In genomic region chr13:102870677-102871415, GRCh38 we compare ENCODE assay signal across 8 cellular contexts. TPM values are rescaled to one million over a fixed set of nuclear protein-coding genes. Genes with fewer than 3 reads are reported as not detected.
A peak's percentile ranks its signal among the peaks of the same experiment; 100 is the strongest.
DNase-seq lines count a peak whose midpoint lies in the region; ATAC-seq and TF ChIP-seq lines count a peak whose summit lies in the region.

No MANE protein-coding gene starts in this region.

- H3K9me3 Mint-ChIP-seq in Calu3 (ENCODE audit: low read depth, unreplicated experiment) (no peaks in the 10 kb centered on the region), neural progenitor cell (no peaks in the 10 kb centered on the region)
- no peaks in the 10 kb centered on the region for H3K9me3 Mint-ChIP-seq in activated T-helper 1 cell treated with anti-CD3 and anti-CD28 coated beads, Interleukin-12 subunit alpha, Interleukin-12 subunit beta, Interleukin-2, Interleukin-4 antibody, amounts not matched to agents 30 ng/mL and 10 ng/mL and 1 ng/mL, durations not matched to agents 14 hours and 24 hours and 36 hours

- H3K79me2 ChIP-seq in OCI-LY1 (ENCODE audit: insufficient read depth, low read length) (no peaks in the 10 kb centered on the region), neural progenitor cell (ENCODE audit: low read depth) (no peaks in the 10 kb centered on the region)

- H3F3A ChIP-seq in OCI-LY1 (ENCODE audit: insufficient read depth, low read length): peaks cover 8% of the 10 kb centered on the region; the same call in 1 of the 2 replicates
- no peaks in the 10 kb centered on the region for H3F3A ChIP-seq in neural progenitor cell (ENCODE audit: low read depth)

- H3K4me3 ChIP-seq in OCI-LY1 (ENCODE audit: low read depth, low read length, poor library complexity, severe bottlenecking) (no peak overlapping the region), fibroblast of the aortic adventitia (ENCODE audit: low read depth, low read length) (no peak overlapping the region), neural progenitor cell (no peak overlapping the region), upper lobe of right lung (no peak overlapping the region)

- no peaks in the 10 kb centered on the region for H3K27me3 Mint-ChIP-seq in Calu3 (ENCODE audit: unreplicated experiment)
- H3K27me3 Mint-ChIP-seq in activated T-helper 1 cell treated with anti-CD3 and anti-CD28 coated beads, Interleukin-12 subunit alpha, Interleukin-12 subunit beta, Interleukin-2, Interleukin-4 antibody, amounts not matched to agents 30 ng/mL and 10 ng/mL and 1 ng/mL, durations not matched to agents 14 hours and 24 hours and 36 hours (ENCODE audit: insufficient read depth): no peaks in the 10 kb centered on the region
- H3K27me3 Mint-ChIP-seq in neural progenitor cell (ENCODE audit: insufficient read depth, low read depth): no peaks in the 10 kb centered on the region

- H3K4me1 Mint-ChIP-seq in Calu3 (ENCODE audit: low read depth, unreplicated experiment) (peaks cover 9% of the 10 kb centered on the region), neural progenitor cell (peaks cover 14% of the 10 kb centered on the region)
- H3K4me1 Mint-ChIP-seq in activated T-helper 1 cell treated with anti-CD3 and anti-CD28 coated beads, Interleukin-12 subunit alpha, Interleukin-12 subunit beta, Interleukin-2, Interleukin-4 antibody, amounts not matched to agents 30 ng/mL and 10 ng/mL and 1 ng/mL, durations not matched to agents 14 hours and 24 hours and 36 hours (ENCODE audit: low read depth): peaks cover 21% of the 10 kb centered on the region

- intact Hi-C loops in Calu3 (cut with micrococcal nuclease; ENCODE audit: unreplicated experiment) (loop anchor here (1.0 to 2.0 kb wide), 2 partner anchors 30 to 269 kb away; no protein-coding TSS in a partner anchor), upper lobe of right lung (cut with DNase I) (no loop called here)
- intact Hi-C loops in activated T-helper 1 cell treated with anti-CD3 and anti-CD28 coated beads, Interleukin-12 subunit alpha, Interleukin-12 subunit beta, Interleukin-2, Interleukin-4 antibody, amounts not matched to agents 30 ng/mL and 10 ng/mL and 1 ng/mL, durations not matched to agents 14 hours and 24 hours and 36 hours (cut with micrococcal nuclease): loop anchor here (1.0 kb wide), 1 partner anchor 45 kb away; no protein-coding TSS in a partner anchor

- H3K27ac Mint-ChIP-seq in Calu3 (ENCODE audit: unreplicated experiment) (no peak overlapping the region), neural progenitor cell (no peak overlapping the region)
- H3K27ac Mint-ChIP-seq in activated T-helper 1 cell treated with anti-CD3 and anti-CD28 coated beads, Interleukin-12 subunit alpha, Interleukin-12 subunit beta, Interleukin-2, Interleukin-4 antibody, amounts not matched to agents 30 ng/mL and 10 ng/mL and 1 ng/mL, durations not matched to agents 14 hours and 24 hours and 36 hours: peak overlapping the region; percentile 13

- TF ChIP-seq CTCF in Calu3 (IDR thresholded peaks at IDR 0.05; ENCODE audit: unreplicated experiment) (peak; percentile 28), OCI-LY1 (IDR thresholded peaks at IDR 0.05; ENCODE audit: low read length) (peak; percentile 97), fibroblast of the aortic adventitia (IDR thresholded peaks at IDR 0.05; ENCODE audit: insufficient read depth, low read length) (peak; percentile 73), neural progenitor cell (IDR thresholded peaks at IDR 0.05) (peak; percentile 92), upper lobe of right lung (IDR thresholded peaks at IDR 0.05) (peak; percentile 76)

- H3K9me3 ChIP-seq in OCI-LY1 (ENCODE audit: low read length) (no peaks in the 10 kb centered on the region), neural progenitor cell (ENCODE audit: low read depth) (no peaks in the 10 kb centered on the region), upper lobe of right lung (no peaks in the 10 kb centered on the region)

- no peak overlapping the region for H3K4me3 Mint-ChIP-seq in Calu3 (ENCODE audit: low read depth, unreplicated experiment)
- no peak overlapping the region for H3K4me3 Mint-ChIP-seq in activated T-helper 1 cell treated with anti-CD3 and anti-CD28 coated beads, Interleukin-12 subunit alpha, Interleukin-12 subunit beta, Interleukin-2, Interleukin-4 antibody, amounts not matched to agents 30 ng/mL and 10 ng/mL and 1 ng/mL, durations not matched to agents 14 hours and 24 hours and 36 hours
- no peak overlapping the region for H3K4me3 Mint-ChIP-seq in neural progenitor cell

- no peaks in the 10 kb centered on the region for H4K20me1 ChIP-seq in OCI-LY1 (ENCODE audit: insufficient read depth, low read length)
- no peaks in the 10 kb centered on the region for H4K20me1 ChIP-seq in neural progenitor cell (ENCODE audit: low read depth)

- H3K27me3 ChIP-seq in OCI-LY1 (ENCODE audit: insufficient read depth, low read length) (no peaks in the 10 kb centered on the region), neural progenitor cell (no peaks in the 10 kb centered on the region), upper lobe of right lung (no peaks in the 10 kb centered on the region)

- no peak overlapping the region for H2AFZ ChIP-seq in OCI-LY1 (ENCODE audit: low read length)
- H2AFZ ChIP-seq in neural progenitor cell (replicated peaks): no peak overlapping the region

- H3K36me3 Mint-ChIP-seq in Calu3 (ENCODE audit: insufficient read depth, unreplicated experiment) (peaks cover 10% of the 10 kb centered on the region), neural progenitor cell (peaks cover 28% of the 10 kb centered on the region)
- peaks cover 53% of the 10 kb centered on the region for H3K36me3 Mint-ChIP-seq in activated T-helper 1 cell treated with anti-CD3 and anti-CD28 coated beads, Interleukin-12 subunit alpha, Interleukin-12 subunit beta, Interleukin-2, Interleukin-4 antibody, amounts not matched to agents 30 ng/mL and 10 ng/mL and 1 ng/mL, durations not matched to agents 14 hours and 24 hours and 36 hours (ENCODE audit: low read depth)

- no peak overlapping the region for H3K27ac ChIP-seq in OCI-LY1 (ENCODE audit: low read depth, low read length, poor library complexity, severe bottlenecking)
- no peak overlapping the region for H3K27ac ChIP-seq in neural progenitor cell
- no peak overlapping the region for H3K27ac ChIP-seq in upper lobe of right lung

- CTCF ChIA-PET in Calu3 (lab: Charles Lee): interaction anchor here (1.2 to 1.6 kb wide), 3 partner anchors 30 to 269 kb away, joined by 3 to 7 read pairs (median 4); no protein-coding TSS in a partner anchor

- H3K4me1 ChIP-seq in OCI-LY1 (ENCODE audit: insufficient read depth, low read length, severe bottlenecking) (peaks cover 4% of the 10 kb centered on the region), neural progenitor cell (no peaks in the 10 kb centered on the region), upper lobe of right lung (peaks cover 4% of the 10 kb centered on the region)

- H3K9ac ChIP-seq in OCI-LY1 (ENCODE audit: low read length) (no peak overlapping the region; the same call in 1 of the 2 replicates), neural progenitor cell (no peak overlapping the region)

- H3K4me2 ChIP-seq in OCI-LY1 (ENCODE audit: low read length) (no peak overlapping the region), neural progenitor cell (no peak overlapping the region)

- H3K36me3 ChIP-seq in OCI-LY1 (ENCODE audit: insufficient read depth, low read length) (peaks cover 90% of the 10 kb centered on the region), neural progenitor cell (peaks cover 1% of the 10 kb centered on the region), upper lobe of right lung (peaks cover 88% of the 10 kb centered on the region)

- DNase-seq in Calu3 (peak; percentile 43), fibroblast of the aortic adventitia (ENCODE audit: low read depth) (peak; percentile 64), neural progenitor cell (ENCODE audit: low spot score) (peak; percentile 80), upper lobe of right lung (no peak)
- peak; percentile 17 for DNase-seq in activated T-helper 1 cell treated with anti-CD3 and anti-CD28 coated beads, Interleukin-12 subunit alpha, Interleukin-12 subunit beta, Interleukin-2, Interleukin-4 antibody, amounts not matched to agents 30 ng/mL and 10 ng/mL and 1 ng/mL, durations not matched to agents 14 hours and 24 hours and 36 hours (ENCODE audit: low spot score)

- BruUV-seq in Calu3 (replicated peaks; lab: Mats Ljungman, UMichigan): no TSS peak

- H3K9me2 ChIP-seq in OCI-LY1 (ENCODE audit: low read depth, low read length): no peaks in the 10 kb centered on the region

- ATAC-seq in GM19328 (IDR thresholded peaks at IDR 0.05; ENCODE audit: unreplicated experiment) (peak; percentile 68), HG03439 (IDR thresholded peaks at IDR 0.05; ENCODE audit: unreplicated experiment) (peak; percentile 76), upper lobe of right lung (peak; percentile 77)

RNA-seq across cellular contexts. Expression of gene ERCC5, which starts 25.0 kb away (rescaled TPM):
- 14.7 and 15.6 TPM in 2 replicates for total RNA-seq in Calu3 (2022)
- total RNA-seq in activated T-helper 1 cell treated with anti-CD3 and anti-CD28 coated beads, Interleukin-12 subunit alpha, Interleukin-12 subunit beta, Interleukin-2, Interleukin-4 antibody, amounts not matched to agents 30 ng/mL and 10 ng/mL and 1 ng/mL, durations not matched to agents 14 hours and 24 hours and 36 hours: 40.3 and 42.4 TPM in 2 replicates
- 54.4 and 98.0 TPM in 2 replicates for total RNA-seq in fibroblast of the aortic adventitia (ENCODE audit: low replicate concordance)
- 25.9 and 35.1 TPM in 2 replicates for total RNA-seq in neural progenitor cell (ENCODE audit: low replicate concordance)
- total RNA-seq in upper lobe of right lung: 50.7 TPM

Comparison
In these comparisons a context has a peak if more than half of its experiments do, and no peak if none do; other contexts are left out.
1. CTCF ChIP-seq: peak in every context shown above with its lines; median percentile 97 in OCI-LY1; 92 in neural progenitor cell; 76 in upper lobe of right lung; 73 in fibroblast of the aortic adventitia; 28 in Calu3.